4 cellular contexts compared by ENCODE assay signal in genomic region chr5:150196986-150197385, GRCh38. TPM values are rescaled to one million over a fixed set of nuclear protein-coding genes. Genes with fewer than 3 reads are reported as not detected.
"Had no signal": no experiment of that assay in that cellular context is flagged by ENCODE, and none has a peak within 500 bp of the region (broad histone marks: within the 10 kb centered on the region; RNA-seq: fewer than 3 reads in every experiment).

No MANE protein-coding gene starts in this region.

- ATAC-seq: GM12878 had no signal

- H3K4me3 ChIP-seq: GM12878 had no signal

- DNase-seq: GDM1, GF-D8 had no signal

RNA-seq across cellular contexts. Expression of gene SLC6A7, which starts 7.1 kb away (rescaled TPM):
- total RNA-seq: G401 had no signal

RNA-seq across cellular contexts. Expression of gene CDX1, which starts 30.4 kb away (rescaled TPM):
- total RNA-seq: G401, GM12878 had no signal
- polyA plus RNA-seq: GM12878 had no signal
